29 cellular contexts compared by ENCODE assay signal in genomic region chr19:18616023-18616422, GRCh38.
"Had no signal": no experiment of that assay in that cellular context is flagged by ENCODE, and none has a peak within 500 bp of the region (broad histone marks: within the 10 kb centered on the region; RNA-seq: fewer than 3 reads in every experiment).

No MANE protein-coding gene starts in this region.

- H3K9me3 Mint-ChIP-seq: stimulated activated effector memory CD8-positive, alpha-beta T cell treated with anti-CD3 and anti-CD28 coated beads, Interleukin-12 subunit alpha, Interleukin-12 subunit beta, amount 100 ng/mL, for 72 hours; stimulated activated memory B cell treated with anti-CD40 and anti-IgM and Interleukin-4, amounts not matched to agents 10 μg/mL and 1 μg/mL and 100 μg/mL, for 72 hours; stimulated activated naive B cell treated with anti-CD40 and anti-IgM and Interleukin-4, amounts not matched to agents 10 μg/mL and 1 μg/mL and 100 μg/mL, for 72 hours; stimulated activated naive CD8-positive, alpha-beta T cell treated with anti-CD3 and anti-CD28 coated beads, Interleukin-15, amount 100 ng/mL, for 72 hours; stimulated activated naive CD8-positive, alpha-beta T cell treated with anti-CD3 and anti-CD28 coated beads, Interleukin-15, Interleukin-2, amounts not matched to agents 100 ng/mL and 50 ng/mL, for 24 hours had no signal

- H3K4me3 Mint-ChIP-seq: stimulated activated effector memory CD8-positive, alpha-beta T cell treated with anti-CD3 and anti-CD28 coated beads, Interleukin-12 subunit alpha, Interleukin-12 subunit beta, amount 100 ng/mL, for 72 hours; stimulated activated memory B cell treated with anti-CD40 and anti-IgM and Interleukin-4, amounts not matched to agents 10 μg/mL and 1 μg/mL and 100 μg/mL, for 72 hours; stimulated activated naive B cell treated with anti-CD40 and anti-IgM and Interleukin-4, amounts not matched to agents 10 μg/mL and 1 μg/mL and 100 μg/mL, for 72 hours; stimulated activated naive CD8-positive, alpha-beta T cell treated with anti-CD3 and anti-CD28 coated beads, Interleukin-15, amount 100 ng/mL, for 72 hours; stimulated activated naive CD8-positive, alpha-beta T cell treated with anti-CD3 and anti-CD28 coated beads, Interleukin-15, Interleukin-2, amounts not matched to agents 100 ng/mL and 50 ng/mL, for 24 hours; type B pancreatic cell had no signal

- H3K27ac ChIP-seq: stomach, suprapubic skin, testis, thoracic aorta, thyroid gland, tibial artery, tibial nerve, transverse colon, upper lobe of left lung, upper lobe of right lung, uterus, vagina had no signal

- H3K36me3 ChIP-seq: stomach, suprapubic skin, thoracic aorta, thyroid gland, tibial artery, tibial nerve, transverse colon, upper lobe of left lung, upper lobe of right lung, uterus, vagina had no signal

- ATAC-seq: stimulated activated effector memory CD8-positive, alpha-beta T cell treated with anti-CD3 and anti-CD28 coated beads, Interleukin-12 subunit alpha, Interleukin-12 subunit beta, amount 100 ng/mL, for 72 hours; stimulated activated memory B cell treated with anti-CD40 and anti-IgM and Interleukin-4, amounts not matched to agents 10 μg/mL and 1 μg/mL and 100 μg/mL, for 72 hours; stimulated activated naive B cell treated with anti-CD40 and anti-IgM and Interleukin-4, amounts not matched to agents 10 μg/mL and 1 μg/mL and 100 μg/mL, for 72 hours; stimulated activated naive CD8-positive, alpha-beta T cell treated with anti-CD3 and anti-CD28 coated beads, Interleukin-15, amount 100 ng/mL, for 72 hours; stimulated activated naive CD8-positive, alpha-beta T cell treated with anti-CD3 and anti-CD28 coated beads, Interleukin-15, Interleukin-2, amounts not matched to agents 100 U/mL and 50 U/mL, for 24 hours; upper lobe of right lung had no signal

- H3K4me3 ChIP-seq: stomach, suprapubic skin, testis, thoracic aorta, thyroid gland, tibial artery, tibial nerve, transverse colon, upper lobe of left lung, upper lobe of right lung, uterus, vagina had no signal

- H3K27me3 ChIP-seq: testis had no signal

- DNase-seq: stimulated activated CD4-positive, alpha-beta T cell treated with anti-CD3 and anti-CD28 coated beads, Interleukin-2, amount 100 ng/mL, for 48 hours; stimulated activated CD4-positive, alpha-beta T cell treated with anti-CD3 and anti-CD28 coated beads, Interleukin-4, amount 100 ng/mL, for 1 hour; stimulated activated CD4-positive, alpha-beta T cell treated with anti-CD3 and anti-CD28 coated beads, Interleukin-4, amount 100 ng/mL, for 24 hours; stimulated activated CD4-positive, alpha-beta T cell treated with anti-CD3 and anti-CD28 coated beads, Interleukin-4, amount 100 ng/mL, for 4 hours; stimulated activated CD8-positive, alpha-beta memory T cell treated with anti-CD3 and anti-CD28 coated beads, Interleukin-4, amount 100 ng/mL, for 48 hours; stimulated activated naive B cell treated with anti-CD40 and anti-IgM and Interleukin-4, amounts not matched to agents 10 μg/mL and 1 μg/mL and 100 μg/mL, for 72 hours; stimulated activated naive CD4-positive, alpha-beta T cell; stimulated activated naive CD4-positive, alpha-beta T cell treated with Interleukin-2 at 50 U/mL for 16 hours; stimulated activated naive CD8-positive, alpha-beta T cell treated with anti-CD3 and anti-CD28 coated beads, Interleukin-15, amount 100 ng/mL, for 72 hours; stimulated activated naive CD8-positive, alpha-beta T cell treated with anti-CD3 and anti-CD28 coated beads, Interleukin-15, Interleukin-2, amounts not matched to agents 100 U/mL and 50 U/mL, for 24 hours; stomach; substantia nigra; testis; thyroid gland; tibial artery; transverse colon; trophoblast cell; upper lobe of left lung; upper lobe of right lung; uterus had no signal

- H3K36me3 Mint-ChIP-seq: stimulated activated effector memory CD8-positive, alpha-beta T cell treated with anti-CD3 and anti-CD28 coated beads, Interleukin-12 subunit alpha, Interleukin-12 subunit beta, amount 100 ng/mL, for 72 hours; stimulated activated memory B cell treated with anti-CD40 and anti-IgM and Interleukin-4, amounts not matched to agents 10 μg/mL and 1 μg/mL and 100 μg/mL, for 72 hours; stimulated activated naive B cell treated with anti-CD40 and anti-IgM and Interleukin-4, amounts not matched to agents 10 μg/mL and 1 μg/mL and 100 μg/mL, for 72 hours had no signal

- H3K27ac Mint-ChIP-seq: stimulated activated effector memory CD8-positive, alpha-beta T cell treated with anti-CD3 and anti-CD28 coated beads, Interleukin-12 subunit alpha, Interleukin-12 subunit beta, amount 100 ng/mL, for 72 hours; stimulated activated memory B cell treated with anti-CD40 and anti-IgM and Interleukin-4, amounts not matched to agents 10 μg/mL and 1 μg/mL and 100 μg/mL, for 72 hours; stimulated activated naive B cell treated with anti-CD40 and anti-IgM and Interleukin-4, amounts not matched to agents 10 μg/mL and 1 μg/mL and 100 μg/mL, for 72 hours; stimulated activated naive CD8-positive, alpha-beta T cell treated with anti-CD3 and anti-CD28 coated beads, Interleukin-15, amount 100 ng/mL, for 72 hours; stimulated activated naive CD8-positive, alpha-beta T cell treated with anti-CD3 and anti-CD28 coated beads, Interleukin-15, Interleukin-2, amounts not matched to agents 100 ng/mL and 50 ng/mL, for 24 hours; type B pancreatic cell had no signal

- H3K9me3 ChIP-seq: stomach, suprapubic skin, testis, thoracic aorta, thyroid gland, tibial artery, tibial nerve, transverse colon, upper lobe of left lung, upper lobe of right lung, uterus, vagina had no signal

- FAIRE-seq: urothelium cell line had no signal
